In the genomic region with DNA sequence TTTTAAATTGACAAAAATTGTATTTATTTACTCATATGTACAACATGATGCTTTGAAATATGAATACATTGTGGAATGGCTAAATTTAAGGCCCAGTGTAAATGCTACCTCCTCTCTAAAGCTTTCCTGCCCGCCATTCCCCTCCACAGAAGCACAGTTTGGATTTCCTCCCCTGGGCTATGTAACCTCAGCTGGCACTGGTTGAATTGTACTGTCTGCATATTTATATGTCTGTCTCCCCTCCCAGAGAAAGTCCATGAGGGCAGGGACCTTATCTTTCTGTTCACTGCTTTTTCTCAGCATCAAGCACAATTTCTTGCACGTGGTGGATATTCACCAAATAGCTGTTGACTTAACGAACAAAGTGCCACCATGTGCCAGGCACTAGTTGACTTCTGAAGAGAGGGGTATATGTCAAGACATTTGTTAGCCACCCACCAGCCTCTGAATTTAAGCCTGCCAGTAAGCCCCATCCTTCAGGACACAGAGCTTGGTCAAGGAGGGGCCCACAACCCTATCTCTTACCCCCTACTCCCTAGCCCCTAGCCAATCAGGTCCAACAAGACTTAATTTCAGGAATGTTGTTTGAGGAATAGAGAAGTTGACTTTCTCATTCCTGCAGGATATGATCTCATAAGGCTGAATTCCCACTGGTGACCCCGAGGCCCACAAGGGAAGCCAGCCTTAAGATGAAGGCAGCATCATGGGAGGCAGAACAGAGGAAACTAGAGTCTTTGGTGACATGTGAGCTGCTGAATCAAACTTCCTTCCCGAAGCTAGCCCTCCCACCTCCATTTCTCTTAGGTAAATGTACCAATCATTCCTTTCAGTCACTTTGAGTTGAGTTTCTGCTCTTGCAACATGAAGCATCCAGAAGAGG, we compare ENCODE assay signal across 1 cellular context.
TF ChIP-seq lines count a peak whose summit lies in the region.

No MANE protein-coding gene starts in this region.

TF ChIP-seq in HepG2, 621 proteins besides CTCF, POLR2A, EP300 and RAD21:
- TF ChIP-seq PHF5A (CRISPR knock-in tag; IDR thresholded peaks at IDR 0.05; ENCODE audit: low read depth, unreplicated experiment): no peak
- peak; percentile 41; the same call in 1 of the 2 replicates for TF ChIP-seq MNT (IDR thresholded peaks at IDR 0.05)
- TF ChIP-seq ELF1 (CRISPR knock-in tag; IDR thresholded peaks at IDR 0.05): no peak
- no peak for TF ChIP-seq ZNF343 (CRISPR knock-in tag; IDR thresholded peaks at IDR 0.05)
